In genomic region chr2:1055014-1055595, GRCh38 we compare ENCODE assay signal across 12 cellular contexts.
DNase-seq lines count a peak whose midpoint lies in the region; TF ChIP-seq lines count a peak whose summit lies in the region.
"Had no signal": no experiment of that assay in that cellular context is flagged by ENCODE, and none has a peak within 500 bp of the region (broad histone marks: within the 10 kb centered on the region; RNA-seq: fewer than 3 reads in every experiment).

No MANE protein-coding gene starts in this region.

- in situ Hi-C loops in ACHN (cut with HindIII; ENCODE audit: low pct_ligation_motif_present, low pct_unique_long_range_greater_than_20kb, low sequenced_read_pairs) (no loop called here), brain microvascular endothelial cell (cut with HindIII; ENCODE audit: low pct_ligation_motif_present, low sequenced_read_pairs) (no loop called here)

- POLR2A ChIA-PET in HEK293T (lab: Yijun Ruan, JAX), result no interaction called here

- CTCF ChIA-PET in HEK293T (lab: Yijun Ruan, JAX), result no interaction called here

- TF ChIP-seq CTCF in brain microvascular endothelial cell (IDR thresholded peaks at IDR 0.05; ENCODE audit: low read depth, low read length, missing control alignments), result no peak

- no peaks in the 10 kb centered on the region for H3K27me3 ChIP-seq in HUES48 (ENCODE audit: control insufficient read depth, insufficient read depth, low read length)
- no peaks in the 10 kb centered on the region for H3K27me3 ChIP-seq in brain microvascular endothelial cell (replicated peaks)
- H3K27me3 ChIP-seq: body of pancreas had no signal

- H3K27ac ChIP-seq in HUES48 (ENCODE audit: low read depth, low read length) (peak overlapping the region; percentile 48), brain microvascular endothelial cell (peak overlapping the region; percentile 89)
- H3K27ac ChIP-seq: body of pancreas had no signal

- no peaks in the 10 kb centered on the region for H3K36me3 ChIP-seq in HUES48 (ENCODE audit: control insufficient read depth, insufficient read depth, low read length)
- H3K36me3 ChIP-seq in brain microvascular endothelial cell (replicated peaks), result no peaks in the 10 kb centered on the region

- H3K4me3 ChIP-seq in HUES48 (ENCODE audit: low read depth, low read length), result no peak overlapping the region
- H3K4me3 ChIP-seq in brain microvascular endothelial cell (ENCODE audit: low read depth, low read length), result peak overlapping the region; percentile 5
- H3K4me3 ChIP-seq: body of pancreas, K562 had no signal

- 0 out of 2 replicates have a peak, but pooled peaks cover 2% of the 10 kb centered on the region for H3K9me3 ChIP-seq in HUES48 (ENCODE audit: control insufficient read depth, insufficient read depth, low read length)
- H3K9me3 ChIP-seq: body of pancreas had no signal

- H3K4me1 ChIP-seq in HUES48 (ENCODE audit: control insufficient read depth, insufficient read depth, low read length), result peaks cover 38% of the 10 kb centered on the region
- H3K4me1 ChIP-seq: body of pancreas had no signal

- no peak overlapping the region for H3K9ac ChIP-seq in HUES48 (ENCODE audit: low read depth, low read length)

- DNase-seq in ACHN, result peak; percentile 94
- peak; percentile 88 for DNase-seq in brain microvascular endothelial cell
- peak; percentile 82 for DNase-seq in hepatic stellate cell (ENCODE audit: low spot score)
- no peak for DNase-seq in NCI-H2107 treated with DMSO at 0.1 percent for 48 hours (lab: John Stamatoyannopoulos, UW; ENCODE audit: unreplicated experiment)
- DNase-seq in nucleus accumbens (lab: John Stamatoyannopoulos, UW), result no peak
- no peak for DNase-seq in NCI-H2029 treated with DMSO at 0.1 percent for 48 hours (lab: John Stamatoyannopoulos, UW)
- DNase-seq in HEK293T (ENCODE audit: extremely low spot score), result no peak
- DNase-seq: body of pancreas, GF-D8, NCI-H2081 treated with DMSO at 0.1 percent for 48 hours had no signal

TF ChIP-seq in HEK293T, 16 proteins besides CTCF, POLR2A, EP300 and RAD21:
- TF ChIP-seq FOXA1 (IDR thresholded peaks at IDR 0.05) (no peak), L3MBTL2 (conservative IDR thresholded peaks at IDR 0.05) (no peak), FOXK2 (IDR thresholded peaks at IDR 0.05) (no peak), NFRKB (IDR thresholded peaks at IDR 0.05) (no peak), HDGF (IDR thresholded peaks at IDR 0.05; ENCODE audit: borderline replicate concordance) (no peak), BHLHE40 (IDR thresholded peaks at IDR 0.05; ENCODE audit: borderline replicate concordance) (no peak), ARNT (IDR thresholded peaks at IDR 0.05) (no peak), CTBP1 (IDR thresholded peaks at IDR 0.05; ENCODE audit: borderline replicate concordance) (no peak), PKNOX1 (IDR thresholded peaks at IDR 0.05) (no peak), LEF1 (IDR thresholded peaks at IDR 0.05; ENCODE audit: borderline replicate concordance) (no peak), ZNF384 (IDR thresholded peaks at IDR 0.05) (no peak), TARDBP (IDR thresholded peaks at IDR 0.05) (no peak), FOXM1 (IDR thresholded peaks at IDR 0.05; ENCODE audit: borderline replicate concordance) (no peak), SUZ12 (IDR thresholded peaks at IDR 0.05) (no peak), SP1 (IDR thresholded peaks at IDR 0.05) (no peak), ELF4 (IDR thresholded peaks at IDR 0.05) (no peak)

Comparison
In these comparisons a context has a peak if more than half of its experiments do, and no peak if none do; other contexts are left out.
1. DNase-seq: peak in ACHN (single experiment), brain microvascular endothelial cell (single experiment) and hepatic stellate cell (single experiment); none in NCI-H2107 treated with DMSO at 0.1 percent for 48 hours (single experiment), nucleus accumbens (0 of 56), NCI-H2029 treated with DMSO at 0.1 percent for 48 hours (single experiment) and HEK293T (single experiment).